In genomic region chr16:25212636-25213035, GRCh38 we compare ENCODE assay signal across 10 cellular contexts. TPM values are rescaled to one million over a fixed set of nuclear protein-coding genes. Genes with fewer than 3 reads are reported as not detected.
"Had no signal": no experiment of that assay in that cellular context is flagged by ENCODE, and none has a peak within 500 bp of the region (broad histone marks: within the 10 kb centered on the region; RNA-seq: fewer than 3 reads in every experiment).

No MANE protein-coding gene starts in this region.

- H3K9ac ChIP-seq: GM23248 had no signal

- H3K27ac Mint-ChIP-seq: HFFc6 had no signal

- H3K4me1 ChIP-seq: HAP-1 had no signal

- H3K4me3 ChIP-seq: GM23248, HAP-1, K562 had no signal

- DNase-seq: GM23248, GOT3, H7, HFFc6 had no signal

- H2AFZ ChIP-seq: GM23248 had no signal

- ATAC-seq: HCT116, HepG2, K562 had no signal

- H3K9me3 ChIP-seq: HAP-1 had no signal

- H3K36me3 ChIP-seq: HAP-1 had no signal

- H3K4me3 Mint-ChIP-seq: HFFc6 had no signal

- H3K27ac ChIP-seq: GM23248, HL-60 had no signal

- FAIRE-seq: HepG2, K562 had no signal

RNA-seq across cellular contexts. Expression of gene AQP8, which starts 4.1 kb away (rescaled TPM):
- total RNA-seq: GM23248, H7, HFFc6, HT1080, K562 had no signal
- polyA plus RNA-seq: GM23248, K562 had no signal
